Comparison of ENCODE assay signal across 1 cellular context in the genomic region with DNA sequence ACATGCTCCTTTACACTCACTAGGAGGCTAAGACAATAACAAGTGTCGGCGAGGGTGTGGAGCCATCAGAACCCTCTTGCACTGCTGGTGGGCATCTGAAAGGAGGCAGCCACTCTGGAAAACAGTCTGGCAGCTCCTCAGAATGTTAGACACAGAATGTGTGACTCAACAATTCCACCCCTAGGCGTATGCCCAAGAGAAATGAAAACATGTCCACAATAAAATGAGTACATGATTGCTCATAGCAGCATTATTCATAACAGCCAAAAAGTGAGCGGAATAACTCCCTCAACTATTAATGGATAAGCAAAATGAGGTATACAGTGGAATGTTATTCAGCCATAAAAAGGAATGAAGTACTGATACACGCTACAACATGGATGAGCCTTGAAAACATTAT.
TF ChIP-seq lines count a peak whose summit lies in the region.

No MANE protein-coding gene starts in this region.

TF ChIP-seq in HepG2, 621 proteins besides CTCF, POLR2A, EP300 and RAD21 (continued from another document):
- TF ChIP-seq, protein P1, sequence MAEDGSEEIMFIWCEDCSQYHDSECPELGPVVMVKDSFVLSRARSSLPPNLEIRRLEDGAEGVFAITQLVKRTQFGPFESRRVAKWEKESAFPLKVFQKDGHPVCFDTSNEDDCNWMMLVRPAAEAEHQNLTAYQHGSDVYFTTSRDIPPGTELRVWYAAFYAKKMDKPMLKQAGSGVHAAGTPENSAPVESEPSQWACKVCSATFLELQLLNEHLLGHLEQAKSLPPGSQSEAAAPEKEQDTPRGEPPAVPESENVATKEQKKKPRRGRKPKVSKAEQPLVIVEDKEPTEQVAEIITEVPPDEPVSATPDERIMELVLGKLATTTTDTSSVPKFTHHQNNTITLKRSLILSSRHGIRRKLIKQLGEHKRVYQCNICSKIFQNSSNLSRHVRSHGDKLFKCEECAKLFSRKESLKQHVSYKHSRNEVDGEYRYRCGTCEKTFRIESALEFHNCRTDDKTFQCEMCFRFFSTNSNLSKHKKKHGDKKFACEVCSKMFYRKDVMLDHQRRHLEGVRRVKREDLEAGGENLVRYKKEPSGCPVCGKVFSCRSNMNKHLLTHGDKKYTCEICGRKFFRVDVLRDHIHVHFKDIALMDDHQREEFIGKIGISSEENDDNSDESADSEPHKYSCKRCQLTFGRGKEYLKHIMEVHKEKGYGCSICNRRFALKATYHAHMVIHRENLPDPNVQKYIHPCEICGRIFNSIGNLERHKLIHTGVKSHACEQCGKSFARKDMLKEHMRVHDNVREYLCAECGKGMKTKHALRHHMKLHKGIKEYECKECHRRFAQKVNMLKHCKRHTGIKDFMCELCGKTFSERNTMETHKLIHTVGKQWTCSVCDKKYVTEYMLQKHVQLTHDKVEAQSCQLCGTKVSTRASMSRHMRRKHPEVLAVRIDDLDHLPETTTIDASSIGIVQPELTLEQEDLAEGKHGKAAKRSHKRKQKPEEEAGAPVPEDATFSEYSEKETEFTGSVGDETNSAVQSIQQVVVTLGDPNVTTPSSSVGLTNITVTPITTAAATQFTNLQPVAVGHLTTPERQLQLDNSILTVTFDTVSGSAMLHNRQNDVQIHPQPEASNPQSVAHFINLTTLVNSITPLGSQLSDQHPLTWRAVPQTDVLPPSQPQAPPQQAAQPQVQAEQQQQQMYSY (CRISPR knock-in tag; IDR thresholded peaks at IDR 0.05), result no peak
- TF ChIP-seq ZNF7 (CRISPR knock-in tag; IDR thresholded peaks at IDR 0.05) (peak; percentile 88), ZNF660 (CRISPR knock-in tag; IDR thresholded peaks at IDR 0.05; ENCODE audit: borderline replicate concordance, low read depth) (no peak), GATA4 (IDR thresholded peaks at IDR 0.05; ENCODE audit: borderline replicate concordance, low read depth) (no peak)
TF ChIP-seq in HepG2: peak in this region for 1.
